Comparison of ENCODE assay signal across 12 cellular contexts in the genomic region with DNA sequence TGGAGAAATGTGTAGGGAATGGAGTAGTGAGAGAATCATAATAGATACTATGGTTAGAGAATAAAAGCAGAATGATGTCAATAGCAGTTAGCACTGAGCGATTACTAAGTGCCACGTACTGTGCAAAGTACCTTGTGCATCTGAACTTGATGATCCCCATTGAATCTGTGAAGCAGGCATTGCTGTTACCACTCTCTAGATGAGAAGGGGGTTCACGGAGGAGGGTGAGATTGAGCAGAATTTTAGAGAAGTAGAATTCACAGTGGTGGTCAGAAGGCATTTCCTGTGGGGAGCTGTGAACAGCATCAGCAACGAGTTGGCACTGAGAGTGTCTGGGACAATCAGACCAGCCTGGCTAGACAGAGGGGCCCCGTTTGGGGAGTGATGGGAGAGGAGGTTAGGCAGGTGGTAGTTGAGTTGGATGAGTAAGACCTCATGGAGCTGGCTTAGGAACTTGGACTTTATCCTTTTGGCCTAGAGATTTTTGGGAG.
DNase-seq lines count a peak whose midpoint lies in the region; ATAC-seq and TF ChIP-seq lines count a peak whose summit lies in the region.
"Had no signal": no experiment of that assay in that cellular context is flagged by ENCODE, and none has a peak within 500 bp of the region (broad histone marks: within the 10 kb centered on the region; RNA-seq: fewer than 3 reads in every experiment).

No MANE protein-coding gene starts in this region.

- H3K27ac ChIP-seq in neural progenitor cell (no peak overlapping the region), body of pancreas (no peak overlapping the region), sigmoid colon (no peak overlapping the region)
- H3K27ac ChIP-seq: right lobe of liver had no signal

- peaks cover 10% of the 10 kb centered on the region for H3K4me1 ChIP-seq in neural progenitor cell
- H3K4me1 ChIP-seq in body of pancreas = peaks cover 5% of the 10 kb centered on the region
- no peaks in the 10 kb centered on the region for H3K4me1 ChIP-seq in sigmoid colon
- H3K4me1 ChIP-seq: right lobe of liver had no signal

- H4K20me1 ChIP-seq in neural progenitor cell (ENCODE audit: low read depth) = no peaks in the 10 kb centered on the region

- H3F3A ChIP-seq in neural progenitor cell (ENCODE audit: low read depth) = no peaks in the 10 kb centered on the region

- peaks cover 5% of the 10 kb centered on the region for H3K9me3 Mint-ChIP-seq in neural progenitor cell
- H3K9me3 Mint-ChIP-seq: activated T-helper 17 cell treated with anti-CD3 and anti-CD28 coated beads, Interleukin-2, amount 50 U/mL, for 72 hours; dendritic cell treated with granulocyte-macrophage colony-stimulating factor and Interleukin-4, amounts not matched to agents 40 ng/mL and 50 ng/mL, for 4 days had no signal

- no peaks in the 10 kb centered on the region for H3K27me3 ChIP-seq in neural progenitor cell
- H3K27me3 ChIP-seq in body of pancreas = no peaks in the 10 kb centered on the region
- no peaks in the 10 kb centered on the region for H3K27me3 ChIP-seq in sigmoid colon
- H3K27me3 ChIP-seq: right lobe of liver had no signal

- 54 to 66% methylated on average over 5 of the region's 5 CpGs for WGBS in body of pancreas, 2 donors
- WGBS in sigmoid colon, 2 donors = 44 to 60% methylated on average over 5 of the region's 5 CpGs

- in situ Hi-C loops in ACHN (cut with HindIII; ENCODE audit: low pct_ligation_motif_present, low pct_unique_long_range_greater_than_20kb, low sequenced_read_pairs) = no loop called here

- peak; percentile 42 for DNase-seq in RPMI8226
- no peak for DNase-seq in neural progenitor cell (ENCODE audit: low spot score)
- no peak for DNase-seq in body of pancreas
- DNase-seq in sigmoid colon = no peak
- DNase-seq in ACHN = no peak
- DNase-seq: right lobe of liver had no signal

- intact Hi-C loops in body of pancreas (cut with DNase I) = no loop called here
- intact Hi-C loops in sigmoid colon (cut with DNase I) = no loop called here

- H3K9ac ChIP-seq in neural progenitor cell = no peak overlapping the region

- no peaks in the 10 kb centered on the region for H3K27me3 Mint-ChIP-seq in neural progenitor cell (ENCODE audit: insufficient read depth, low read depth)

- TF ChIP-seq POLR2A in body of pancreas (IDR thresholded peaks at IDR 0.05) = no peak
- no peak for TF ChIP-seq POLR2A in sigmoid colon (IDR thresholded peaks at IDR 0.05)

- peak; percentile 71 for ATAC-seq in GM18868 (IDR thresholded peaks at IDR 0.05; ENCODE audit: unreplicated experiment)
- ATAC-seq in HG03103 (IDR thresholded peaks at IDR 0.05; ENCODE audit: low read depth, unreplicated experiment) = peak; percentile 49
- no peak for ATAC-seq in body of pancreas
- no peak for ATAC-seq in HG03139 (IDR thresholded peaks at IDR 0.05; ENCODE audit: unreplicated experiment)
- ATAC-seq: activated T-helper 17 cell treated with anti-CD3 and anti-CD28 coated beads, Interleukin-2, amount 50 U/mL, for 72 hours; HCT116; right lobe of liver had no signal

- H3K79me2 ChIP-seq in neural progenitor cell (ENCODE audit: low read depth) = no peaks in the 10 kb centered on the region

- peaks cover 3% of the 10 kb centered on the region for H3K36me3 Mint-ChIP-seq in neural progenitor cell

- H3K9me3 ChIP-seq in neural progenitor cell (ENCODE audit: low read depth) (no peaks in the 10 kb centered on the region), body of pancreas (no peaks in the 10 kb centered on the region), sigmoid colon (no peaks in the 10 kb centered on the region)
- H3K9me3 ChIP-seq: right lobe of liver had no signal

- no peak for TF ChIP-seq EP300 in sigmoid colon (IDR thresholded peaks at IDR 0.05)

- no peak overlapping the region for H3K4me3 Mint-ChIP-seq in neural progenitor cell
- H3K4me3 Mint-ChIP-seq: activated T-helper 17 cell treated with anti-CD3 and anti-CD28 coated beads, Interleukin-2, amount 50 U/mL, for 72 hours; dendritic cell treated with granulocyte-macrophage colony-stimulating factor and Interleukin-4, amounts not matched to agents 40 ng/mL and 50 ng/mL, for 4 days had no signal

- peak overlapping the region; percentile 95 for H3K27ac Mint-ChIP-seq in neural progenitor cell
- H3K27ac Mint-ChIP-seq: activated T-helper 17 cell treated with anti-CD3 and anti-CD28 coated beads, Interleukin-2, amount 50 U/mL, for 72 hours; dendritic cell treated with granulocyte-macrophage colony-stimulating factor and Interleukin-4, amounts not matched to agents 40 ng/mL and 50 ng/mL, for 4 days had no signal

- H3K36me3 ChIP-seq in neural progenitor cell (no peaks in the 10 kb centered on the region), body of pancreas (replicated peaks in 1 of 2; ENCODE audit: insufficient read depth in 1 of 2, low read depth in 2 of 2) (no peaks in the 10 kb centered on the region), sigmoid colon (no peaks in the 10 kb centered on the region)
- H3K36me3 ChIP-seq: right lobe of liver had no signal

- TF ChIP-seq CTCF in neural progenitor cell (IDR thresholded peaks at IDR 0.05) (no peak), body of pancreas (IDR thresholded peaks at IDR 0.05) (no peak), sigmoid colon (IDR thresholded peaks at IDR 0.05) (no peak)

- H3K4me3 ChIP-seq in neural progenitor cell (no peak overlapping the region), body of pancreas (no peak overlapping the region), sigmoid colon (no peak overlapping the region)
- H3K4me3 ChIP-seq: right lobe of liver had no signal

- H3K4me2 ChIP-seq in neural progenitor cell = no peak overlapping the region

- peaks cover 41% of the 10 kb centered on the region for H3K4me1 Mint-ChIP-seq in neural progenitor cell

- no peak overlapping the region for H2AFZ ChIP-seq in neural progenitor cell (replicated peaks)

Comparison
In these comparisons a context has a peak if more than half of its experiments do, and no peak if none do; other contexts are left out.
1. ATAC-seq: peak in GM18868 (single experiment) and HG03103 (single experiment); none in body of pancreas (single experiment) and HG03139 (single experiment).